ENCODE assay signal across 14 cellular contexts in genomic region chr19:1539749-1540148, GRCh38. TPM values are rescaled to one million over a fixed set of nuclear protein-coding genes. Genes with fewer than 3 reads are reported as not detected.
"Had no signal": no experiment of that assay in that cellular context is flagged by ENCODE, and none has a peak within 500 bp of the region (broad histone marks: within the 10 kb centered on the region; RNA-seq: fewer than 3 reads in every experiment).

No MANE protein-coding gene starts in this region.

RNA-seq across cellular contexts. Expression of gene PLK5, which starts 15.9 kb away (rescaled TPM):
- total RNA-seq: activated naive CD4-positive, alpha-beta T cell treated with anti-CD3 and anti-CD28 coated beads for 36 hours; activated naive CD4-positive, alpha-beta T cell treated with anti-CD3 and anti-CD28 coated beads, Interleukin-2, amount 50 U/mL, for 72 hours; activated naive CD8-positive, alpha-beta T cell treated with anti-CD3 and anti-CD28 coated beads for 36 hours; activated naive CD8-positive, alpha-beta T cell treated with anti-CD3 and anti-CD28 coated beads, Interleukin-2, amount 10 ng/mL, durations not matched to agents 7 days and 5 days; activated T-cell treated with anti-CD3 and anti-CD28 coated beads, Interleukin-2, amount 50 U/mL, for 4 hours; activated T-cell treated with anti-CD3 and anti-CD28 coated beads, Interleukin-2, amount 50 U/mL, for 72 hours; activated T-helper 1 cell treated with anti-CD3 and anti-CD28 coated beads, Interleukin-12 subunit alpha, Interleukin-12 subunit beta, Interleukin-2, Interleukin-4 antibody, amounts not matched to agents 30 ng/mL and 10 ng/mL and 1 ng/mL, durations not matched to agents 14 hours and 24 hours and 36 hours; activated T-helper 17 cell treated with anti-CD3 and anti-CD28 coated beads, Interleukin-2, amount 50 U/mL, for 72 hours; activated T-helper 2 cell treated with anti-CD3 and anti-CD28 coated beads, Interferon-gamma antibody, Interleukin-2, Interleukin-4, amounts not matched to agents 10 μg/mL and 5 μg/mL and 100 μg/mL, durations not matched to agents 14 hours and 24 hours and 36 hours; aorta; ascending aorta; body of pancreas; bronchial epithelial cell; cardiac septum had no signal
